Comparison of ENCODE assay signal across 17 cellular contexts in genomic region chr12:98509063-98509462, GRCh38. TPM values are rescaled to one million over a fixed set of nuclear protein-coding genes. Genes with fewer than 3 reads are reported as not detected.
DNase-seq lines count a peak whose midpoint lies in the region; ATAC-seq and TF ChIP-seq lines count a peak whose summit lies in the region.
"Had no signal": no experiment of that assay in that cellular context is flagged by ENCODE, and none has a peak within 500 bp of the region (broad histone marks: within the 10 kb centered on the region; RNA-seq: fewer than 3 reads in every experiment).

No MANE protein-coding gene starts in this region.

- intact Hi-C loops in activated CD4-positive, alpha-beta memory T cell treated with anti-CD3 and anti-CD28 coated beads for 36 hours (cut with micrococcal nuclease) = no loop called here

- peak; percentile 63 to 71 for DNase-seq in HAP-1 (ENCODE audit: low spot score in 2 of 2)
- DNase-seq in SK-MEL-5 (ENCODE audit: low read depth, low spot score) = peak; percentile 44
- peak; percentile 25 for DNase-seq in ecto neural progenitor cell (ENCODE audit: low spot score)
- DNase-seq in neural crest cell (ENCODE audit: low read depth, low spot score) = no peak
- DNase-seq in activated naive CD8-positive, alpha-beta T cell treated with anti-CD3 and anti-CD28 coated beads, Interleukin-2, amount 50 U/mL, for 24 hours = no peak
- DNase-seq in activated CD4-positive, alpha-beta memory T cell treated with anti-CD3 and anti-CD28 coated beads for 36 hours = no peak
- DNase-seq in NCI-H345 (lab: John Stamatoyannopoulos, UW) = no peak
- DNase-seq: CD8-positive, alpha-beta memory T cell; DMS79; KBM-7; NCI-H1105; NCI-H2107; NCI-H2227 treated with DMSO at 0.1 percent for 48 hours; NCI-H524; NCI-H82 had no signal

- ATAC-seq in HG02571 (IDR thresholded peaks at IDR 0.05; ENCODE audit: unreplicated experiment) = no peak
- ATAC-seq in activated naive CD8-positive, alpha-beta T cell treated with anti-CD3 and anti-CD28 coated beads, Interleukin-2, amount 50 U/mL, for 24 hours = no peak

- peaks cover 23% of the 10 kb centered on the region for H3K4me1 Mint-ChIP-seq in neural crest cell
- H3K4me1 Mint-ChIP-seq in activated naive CD8-positive, alpha-beta T cell treated with anti-CD3 and anti-CD28 coated beads, Interleukin-2, amount 50 U/mL, for 24 hours = peaks cover 28% of the 10 kb centered on the region
- H3K4me1 Mint-ChIP-seq in activated CD4-positive, alpha-beta memory T cell treated with anti-CD3 and anti-CD28 coated beads for 36 hours (ENCODE audit: low read depth) = peaks cover 30% of the 10 kb centered on the region

- peaks cover 9% of the 10 kb centered on the region for H3K27me3 Mint-ChIP-seq in neural crest cell (ENCODE audit: low read depth)
- H3K27me3 Mint-ChIP-seq in activated naive CD8-positive, alpha-beta T cell treated with anti-CD3 and anti-CD28 coated beads, Interleukin-2, amount 50 U/mL, for 24 hours = peaks cover 2% of the 10 kb centered on the region
- H3K27me3 Mint-ChIP-seq in activated CD4-positive, alpha-beta memory T cell treated with anti-CD3 and anti-CD28 coated beads for 36 hours = peaks cover 1% of the 10 kb centered on the region

- in situ Hi-C loops in HAP-1 (cut with MboI; ENCODE audit: low sequenced_read_pairs) (no loop called here), SK-MEL-5 (cut with HindIII; ENCODE audit: low pct_unique_long_range_greater_than_20kb, low sequenced_read_pairs) (no loop called here)

- TF ChIP-seq CTCF in neural crest cell (conservative IDR thresholded peaks at IDR 0.05) = no peak

- H3K4me3 ChIP-seq in HAP-1 = no peak overlapping the region
- H3K4me3 ChIP-seq: BLaER1 treated with 17β-estradiol and CSF1 and Interleukin-3, amounts not matched to agents 10 nM and 100 nM had no signal

- no peaks in the 10 kb centered on the region for H3K27me3 ChIP-seq in HAP-1 (ENCODE audit: low read depth)
- H3K27me3 ChIP-seq: BLaER1 treated with 17β-estradiol and CSF1 and Interleukin-3, amounts not matched to agents 10 nM and 100 nM had no signal

- H3K4me3 Mint-ChIP-seq in neural crest cell = peak overlapping the region; percentile 39
- no peak overlapping the region for H3K4me3 Mint-ChIP-seq in activated naive CD8-positive, alpha-beta T cell treated with anti-CD3 and anti-CD28 coated beads, Interleukin-2, amount 50 U/mL, for 24 hours
- H3K4me3 Mint-ChIP-seq in activated CD4-positive, alpha-beta memory T cell treated with anti-CD3 and anti-CD28 coated beads for 36 hours = no peak overlapping the region

- peaks cover 6% of the 10 kb centered on the region for H3K9me3 Mint-ChIP-seq in neural crest cell
- peaks cover 1% of the 10 kb centered on the region for H3K9me3 Mint-ChIP-seq in activated naive CD8-positive, alpha-beta T cell treated with anti-CD3 and anti-CD28 coated beads, Interleukin-2, amount 50 U/mL, for 24 hours
- peaks cover 2% of the 10 kb centered on the region for H3K9me3 Mint-ChIP-seq in activated CD4-positive, alpha-beta memory T cell treated with anti-CD3 and anti-CD28 coated beads for 36 hours

- H3K36me3 ChIP-seq in HAP-1 (replicated peaks) = no peaks in the 10 kb centered on the region

- H3K36me3 Mint-ChIP-seq in neural crest cell (ENCODE audit: low read depth) = peaks cover 1% of the 10 kb centered on the region
- peaks cover 10% of the 10 kb centered on the region for H3K36me3 Mint-ChIP-seq in activated naive CD8-positive, alpha-beta T cell treated with anti-CD3 and anti-CD28 coated beads, Interleukin-2, amount 50 U/mL, for 24 hours (ENCODE audit: low read depth)
- peaks cover 5% of the 10 kb centered on the region for H3K36me3 Mint-ChIP-seq in activated CD4-positive, alpha-beta memory T cell treated with anti-CD3 and anti-CD28 coated beads for 36 hours

- POLR2A ChIA-PET in activated CD4-positive, alpha-beta memory T cell treated with anti-CD3 and anti-CD28 coated beads for 36 hours (lab: Charles Lee) = no interaction called here

- H3K9me3 ChIP-seq in HAP-1 = no peaks in the 10 kb centered on the region
- H3K9me3 ChIP-seq: BLaER1 treated with 17β-estradiol and CSF1 and Interleukin-3, amounts not matched to agents 10 nM and 100 nM had no signal

- H3K4me1 ChIP-seq in HAP-1 = peaks cover 27% of the 10 kb centered on the region

- CTCF ChIA-PET in activated CD4-positive, alpha-beta memory T cell treated with anti-CD3 and anti-CD28 coated beads for 36 hours (lab: Charles Lee) = interaction anchor here (1.0 kb wide), 1 partner anchor 10 kb away, joined by 3 read pairs; no protein-coding TSS in a partner anchor

- H3K27ac Mint-ChIP-seq in neural crest cell (ENCODE audit: unreplicated experiment) = no peak overlapping the region
- no peak overlapping the region for H3K27ac Mint-ChIP-seq in activated naive CD8-positive, alpha-beta T cell treated with anti-CD3 and anti-CD28 coated beads, Interleukin-2, amount 50 U/mL, for 24 hours
- H3K27ac Mint-ChIP-seq in activated CD4-positive, alpha-beta memory T cell treated with anti-CD3 and anti-CD28 coated beads for 36 hours = no peak overlapping the region

RNA-seq across cellular contexts. Expression of gene TMPO, which starts 6.3 kb away (rescaled TPM):
- total RNA-seq in SK-MEL-5 (2014; rRNA removed; shearing (Covaris generic)) = 124 TPM in 2 replicates
- 76.0 and 113 TPM in 2 replicates for polyA plus RNA-seq in SK-MEL-5 (2015; cell fraction: cytosol; rRNA removed)
- polyA plus RNA-seq in SK-MEL-5 (2015; cell fraction: nucleus; rRNA removed) = 89.6 and 113 TPM in 2 replicates
- total RNA-seq in neural crest cell = 295 and 305 TPM in 2 replicates
- 100 to 1,000 TPM; 371 to 375 TPM for total RNA-seq in activated CD4-positive, alpha-beta memory T cell treated with anti-CD3 and anti-CD28 coated beads for 36 hours

Comparison
In these comparisons a context has a peak if more than half of its experiments do, and no peak if none do; other contexts are left out.
1. DNase-seq: peak in HAP-1 (2 of 2), SK-MEL-5 (single experiment) and ecto neural progenitor cell (single experiment); none in neural crest cell (single experiment), activated naive CD8-positive, alpha-beta T cell treated with anti-CD3 and anti-CD28 coated beads, Interleukin-2, amount 50 U/mL, for 24 hours (single experiment), activated CD4-positive, alpha-beta memory T cell treated with anti-CD3 and anti-CD28 coated beads for 36 hours (single experiment) and NCI-H345 (single experiment).